14 cellular contexts compared by ENCODE assay signal in genomic region chr5:169838688-169839087, GRCh38.
A peak's percentile ranks its signal among the peaks of the same experiment; 100 is the strongest.
DNase-seq lines count a peak whose midpoint lies in the region; ATAC-seq and FAIRE-seq lines count a peak whose summit lies in the region.
"Had no signal": no experiment of that assay in that cellular context is flagged by ENCODE, and none has a peak within 500 bp of the region (broad histone marks: within the 10 kb centered on the region; RNA-seq: fewer than 3 reads in every experiment).

No MANE protein-coding gene starts in this region.

- no peak overlapping the region for H3K4me3 Mint-ChIP-seq in T-cell
- H3K4me3 Mint-ChIP-seq: CD4-positive, alpha-beta memory T cell had no signal

- intact Hi-C loops in sciatic nerve (cut with DNase I), result no loop called here

- peak; percentile 91 for ATAC-seq in GM19452 (IDR thresholded peaks at IDR 0.05; ENCODE audit: unreplicated experiment)
- ATAC-seq in HG02884 (IDR thresholded peaks at IDR 0.05; ENCODE audit: unreplicated experiment), result peak; percentile 64
- ATAC-seq in HG03565 (IDR thresholded peaks at IDR 0.05; ENCODE audit: unreplicated experiment), result peak; percentile 74
- ATAC-seq in sciatic nerve, result no peak
- ATAC-seq in T-cell (replicated peaks in 1 of 4), result no peak
- ATAC-seq: K562 had no signal

- no peak overlapping the region for H3K27ac Mint-ChIP-seq in T-cell

- DNase-seq in GM18507 (ENCODE audit: extremely low spot score, insufficient read length, low read depth), result peak; percentile 14
- no peak for DNase-seq in SIG-M5 (lab: John Stamatoyannopoulos, UW)
- DNase-seq in sciatic nerve (ENCODE audit: low spot score), result no peak
- DNase-seq in T-cell, result no peak
- no peak for DNase-seq in retina
- DNase-seq: activated CD4-positive, alpha-beta T cell treated with anti-CD3 and anti-CD28 coated beads for 4 hours; CD4-positive, alpha-beta memory T cell; hippocampal formation; NCI-H510A; SJCRH30 had no signal

- H3K27me3 Mint-ChIP-seq in T-cell, result no peaks in the 10 kb centered on the region
- H3K27me3 Mint-ChIP-seq: CD4-positive, alpha-beta memory T cell had no signal

- POLR2A ChIA-PET in T-cell (lab: Charles Lee), result no interaction called here

- peaks cover 66% of the 10 kb centered on the region for H3K36me3 Mint-ChIP-seq in T-cell

- H3K9me3 Mint-ChIP-seq in T-cell, result no peaks in the 10 kb centered on the region

- FAIRE-seq in GM18507 (lab: Jason Lieb, UNC), result peak; percentile 80
- FAIRE-seq: K562 had no signal

- CTCF ChIA-PET in T-cell (lab: Charles Lee), result no interaction called here

- peaks cover 6 to 8% (median 7%) of the 10 kb centered on the region in 3 donors for H3K4me1 Mint-ChIP-seq in T-cell

Comparison
In these comparisons a context has a peak if more than half of its experiments do, and no peak if none do; other contexts are left out.
1. ATAC-seq: peak in GM19452 (single experiment), HG02884 (single experiment) and HG03565 (single experiment); none in sciatic nerve (single experiment) and T-cell (0 of 4).